ENCODE assay signal across 12 cellular contexts in the genomic region with DNA sequence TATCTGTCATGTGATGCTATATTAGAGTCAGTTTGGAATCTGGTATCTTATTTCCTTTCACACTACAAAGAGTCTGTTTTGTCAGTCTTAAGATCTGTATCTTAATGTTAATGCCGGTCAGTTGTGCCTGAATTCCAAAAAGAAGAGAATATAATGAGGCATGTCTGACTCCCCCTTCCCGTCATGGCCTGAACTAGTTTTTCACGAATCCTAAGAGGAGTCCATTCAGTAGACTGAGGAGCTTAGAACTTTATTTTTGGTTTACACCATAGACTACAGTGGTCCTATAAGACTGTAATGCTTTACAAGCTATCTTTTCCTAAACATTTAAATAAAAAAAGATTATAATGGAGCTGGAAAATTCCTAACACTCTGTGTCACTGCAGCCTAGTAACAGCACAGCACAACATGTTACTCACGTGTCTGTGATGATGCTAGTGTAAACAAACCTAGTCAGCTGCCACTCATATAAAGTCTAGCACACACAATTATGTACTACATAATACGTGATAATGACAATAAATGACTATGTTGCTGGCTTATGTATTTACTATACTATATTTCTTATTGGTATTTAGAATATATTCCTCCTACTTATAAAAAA. TPM values are rescaled to one million over a fixed set of nuclear protein-coding genes. Genes with fewer than 3 reads are reported as not detected.
A peak's percentile ranks its signal among the peaks of the same experiment; 100 is the strongest.
DNase-seq lines count a peak whose midpoint lies in the region; ATAC-seq and TF ChIP-seq lines count a peak whose summit lies in the region.
"Had no signal": no experiment of that assay in that cellular context is flagged by ENCODE, and none has a peak within 500 bp of the region (broad histone marks: within the 10 kb centered on the region; RNA-seq: fewer than 3 reads in every experiment).

No MANE protein-coding gene starts in this region.

- no peak overlapping the region for H3K9ac ChIP-seq in SK-N-SH

- H3K27me3 ChIP-seq in SK-N-SH (ENCODE audit: insufficient read depth) (no peaks in the 10 kb centered on the region), thyroid gland (no peaks in the 10 kb centered on the region)
- H3K27me3 ChIP-seq: uterus had no signal

- ATAC-seq in SK-N-SH treated with all-trans-retinoic acid at 6 μM for 48 hours = peak; percentile 58
- no peak for ATAC-seq in HG02884 (IDR thresholded peaks at IDR 0.05; ENCODE audit: unreplicated experiment)

- H3K4me1 ChIP-seq in SK-N-SH (ENCODE audit: control insufficient read depth in 1 of 2, insufficient read depth in 2 of 2, low read depth in 1 of 2, low read length in 1 of 2) (no peaks in the 10 kb centered on the region), thyroid gland (peaks cover 0 to 2% of the 10 kb centered on the region in 2 donors)
- H3K4me1 ChIP-seq: uterus had no signal

- no peak overlapping the region for H2AFZ ChIP-seq in SK-N-SH (ENCODE audit: low read depth)

- no peak for DNase-seq in SK-N-SH
- peak; percentile 13 for DNase-seq in RPMI7951 (ENCODE audit: low read depth)
- peak; percentile 32 to 55 for DNase-seq in foreskin fibroblast
- DNase-seq in stromal cell of bone marrow (ENCODE audit: low read depth) = peak; percentile 62
- DNase-seq in thyroid gland = no peak
- DNase-seq in OCI-M2 (lab: John Stamatoyannopoulos, UW; ENCODE audit: unreplicated experiment) = no peak
- DNase-seq: NCI-H526; stimulated activated CD4-positive, alpha-beta T cell treated with anti-CD3 and anti-CD28 coated beads, Interleukin-4, amount 100 ng/mL, for 24 hours; T-helper 9 cell; uterus had no signal

- CTCF ChIA-PET in SK-N-SH (lab: Yijun Ruan, JAX) = interaction anchor here (0.6 to 1.8 kb wide), 5 partner anchors 14 to 110 kb away, joined by 3 to 6 read pairs (median 3); no protein-coding TSS in a partner anchor

- H3F3A ChIP-seq in SK-N-SH (replicated peaks; ENCODE audit: insufficient read depth) = peaks cover 3% of the 10 kb centered on the region

- H3K79me2 ChIP-seq in SK-N-SH (ENCODE audit: insufficient read depth) = no peaks in the 10 kb centered on the region

- H3K4me3 ChIP-seq in SK-N-SH (ENCODE audit: low read depth in 2 of 2, low read length in 1 of 2) (no peak overlapping the region), foreskin fibroblast (ENCODE audit: low read depth in 1 of 2, low read length in 2 of 2) (no peak overlapping the region), thyroid gland (replicated peaks in 1 of 3) (no peak overlapping the region)
- H3K4me3 ChIP-seq: uterus had no signal

- TF ChIP-seq EP300 in SK-N-SH (IDR thresholded peaks at IDR 0.05; ENCODE audit: borderline replicate concordance in 1 of 2, low read depth in 1 of 2, low read length in 1 of 2) = no peak

- H3K9me3 ChIP-seq in SK-N-SH (no peaks in the 10 kb centered on the region), thyroid gland (no peaks in the 10 kb centered on the region)
- H3K9me3 ChIP-seq: uterus had no signal

- H3K9me2 ChIP-seq in SK-N-SH = no peaks in the 10 kb centered on the region

- no peak for TF ChIP-seq POLR2A in thyroid gland (IDR thresholded peaks at IDR 0.05)

- intact Hi-C loops in thyroid gland (cut with DNase I) = no loop called here

- no peak overlapping the region for H3K4me2 ChIP-seq in SK-N-SH

- peaks cover 19 to 26% of the 10 kb centered on the region in 2 experiments for H3K36me3 ChIP-seq in SK-N-SH (replicated peaks in 1 of 2; ENCODE audit: control insufficient read depth in 1 of 2, insufficient read depth in 2 of 2, low read length in 1 of 2)
- H3K36me3 ChIP-seq in thyroid gland = no peaks in the 10 kb centered on the region
- H3K36me3 ChIP-seq: uterus had no signal

- H3K27ac ChIP-seq in SK-N-SH (ENCODE audit: low read depth in 2 of 2, low read length in 1 of 2) (peak overlapping the region in 1 of 2 experiments; percentile 50; a peak in 2 of 4 replicates), thyroid gland (no peak overlapping the region)
- H3K27ac ChIP-seq: uterus had no signal

- no peak for TF ChIP-seq RAD21 in SK-N-SH (IDR thresholded peaks at IDR 0.05; ENCODE audit: low read length)

- WGBS in SK-N-SH (ENCODE audit: low lambda C conversion rate) = 91% methylated on average over 5 of the region's 5 CpGs
- WGBS in thyroid gland, 2 donors = 91 to 92% methylated on average over 5 of the region's 5 CpGs

- no peaks in the 10 kb centered on the region for H4K20me1 ChIP-seq in SK-N-SH (ENCODE audit: insufficient read depth)

- POLR2A ChIA-PET in SK-N-SH (lab: Yijun Ruan, JAX) = no interaction called here

- no peak for TF ChIP-seq CTCF in SK-N-SH (IDR thresholded peaks at IDR 0.05)
- TF ChIP-seq CTCF in foreskin fibroblast (IDR thresholded peaks at IDR 0.05; ENCODE audit: low read depth, low read length) = no peak
- TF ChIP-seq CTCF in thyroid gland (IDR thresholded peaks at IDR 0.05) = no peak

TF ChIP-seq in SK-N-SH treated with all-trans-retinoic acid at 6 μM for 48 hours, 23 proteins besides CTCF, POLR2A, EP300 and RAD21 (continues in another document):
- TF ChIP-seq ZFP3 (CRISPR knock-in tag; IDR thresholded peaks at IDR 0.05) (no peak), PPARA (CRISPR knock-in tag; IDR thresholded peaks at IDR 0.05; ENCODE audit: borderline replicate concordance) (no peak), ZNF565 (CRISPR knock-in tag; conservative IDR thresholded peaks at IDR 0.05; ENCODE audit: low read depth) (no peak), TCF4 (CRISPR knock-in tag; IDR thresholded peaks at IDR 0.05; ENCODE audit: borderline replicate concordance) (no peak), CSRNP3 (CRISPR knock-in tag; IDR thresholded peaks at IDR 0.05) (no peak), GLIS3 (CRISPR knock-in tag; IDR thresholded peaks at IDR 0.05) (no peak)

TF ChIP-seq in SK-N-SH, 30 proteins besides CTCF, POLR2A, EP300 and RAD21:
- no peak for TF ChIP-seq CHD2 (IDR thresholded peaks at IDR 0.05; ENCODE audit: low read length, partially characterized antibody)
- TF ChIP-seq ELF1 (IDR thresholded peaks at IDR 0.05) = no peak
- TF ChIP-seq YY1 (IDR thresholded peaks at IDR 0.05; ENCODE audit: low read depth) = no peak
- no peak for TF ChIP-seq FOSL2 (IDR thresholded peaks at IDR 0.05; ENCODE audit: borderline replicate concordance, low read depth)
- no peak for TF ChIP-seq GABPA (IDR thresholded peaks at IDR 0.05; ENCODE audit: low read depth)
- TF ChIP-seq SMC3 (IDR thresholded peaks at IDR 0.05; ENCODE audit: low read depth, low read length) = no peak
- no peak for TF ChIP-seq FOXM1 (IDR thresholded peaks at IDR 0.05; ENCODE audit: low read depth)
- no peak for TF ChIP-seq RCOR1 (IDR thresholded peaks at IDR 0.05; ENCODE audit: low read length)
- TF ChIP-seq, protein P1, sequence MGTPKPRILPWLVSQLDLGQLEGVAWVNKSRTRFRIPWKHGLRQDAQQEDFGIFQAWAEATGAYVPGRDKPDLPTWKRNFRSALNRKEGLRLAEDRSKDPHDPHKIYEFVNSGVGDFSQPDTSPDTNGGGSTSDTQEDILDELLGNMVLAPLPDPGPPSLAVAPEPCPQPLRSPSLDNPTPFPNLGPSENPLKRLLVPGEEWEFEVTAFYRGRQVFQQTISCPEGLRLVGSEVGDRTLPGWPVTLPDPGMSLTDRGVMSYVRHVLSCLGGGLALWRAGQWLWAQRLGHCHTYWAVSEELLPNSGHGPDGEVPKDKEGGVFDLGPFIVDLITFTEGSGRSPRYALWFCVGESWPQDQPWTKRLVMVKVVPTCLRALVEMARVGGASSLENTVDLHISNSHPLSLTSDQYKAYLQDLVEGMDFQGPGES (IDR thresholded peaks at IDR 0.05; ENCODE audit: low read depth, low read length) = no peak
- TF ChIP-seq RFX5 (IDR thresholded peaks at IDR 0.05; ENCODE audit: low read length) = no peak
TF ChIP-seq in SK-N-SH: peak in this region for 0.

RNA-seq across cellular contexts. Expression of gene VPS41, which starts 50.6 kb away (rescaled TPM):
- polyA plus RNA-seq in SK-N-SH (2012; rRNA removed) = 20.4 and 28.7 TPM in 2 replicates
- polyA plus RNA-seq in SK-N-SH (2012; cell fraction: cytosol; rRNA removed) = 24.6 and 34.7 TPM in 2 replicates
- 29.1 and 57.6 TPM in 2 replicates for polyA plus RNA-seq in SK-N-SH (2012; cell fraction: nucleus; rRNA removed)
- 27.2 and 47.6 TPM in 2 replicates for total RNA-seq in RPMI7951 (2014; rRNA removed; shearing (Covaris generic))
- total RNA-seq in thyroid gland = 10 to 100 TPM; 31.4 to 57.2 (median 49.1) TPM

Comparison
In these comparisons a context has a peak if more than half of its experiments do, and no peak if none do; other contexts are left out.
1. DNase-seq: peak in RPMI7951 (single experiment), foreskin fibroblast (2 of 2) and stromal cell of bone marrow (single experiment); none in SK-N-SH (single experiment), thyroid gland (0 of 2) and OCI-M2 (single experiment).